In genomic region chr1:36871146-36871971, GRCh38 we compare ENCODE assay signal across 1 cellular context.
TF ChIP-seq lines count a peak whose summit lies in the region.

No MANE protein-coding gene starts in this region.

TF ChIP-seq in HEK293, 187 proteins besides CTCF, POLR2A, EP300 and RAD21 (continued from another document):
- TF ChIP-seq ATF2 (tag by site-specific recombination; IDR thresholded peaks at IDR 0.05; ENCODE audit: low read depth) (0 out of 2 replicates have a peak, but pooled peaks have one; percentile 30), ZIC2 (tag by site-specific recombination; IDR thresholded peaks at IDR 0.05) (peak; percentile 99), ZNF48 (tag by site-specific recombination; IDR thresholded peaks at IDR 0.05) (no peak), ZNF202 (tag by site-specific recombination; IDR thresholded peaks at IDR 0.05; ENCODE audit: borderline replicate concordance) (no peak), ZNF561 (tag by site-specific recombination; IDR thresholded peaks at IDR 0.05; ENCODE audit: borderline replicate concordance) (peak; percentile 98), PBX3 (CRISPR knock-in tag; IDR thresholded peaks at IDR 0.05) (no peak), ZNF76 (tag by site-specific recombination; IDR thresholded peaks at IDR 0.05; ENCODE audit: borderline replicate concordance, low read depth) (no peak), ZNF138 (tag by site-specific recombination; IDR thresholded peaks at IDR 0.05; ENCODE audit: borderline replicate concordance) (no peak), ZNF600 (tag by site-specific recombination; IDR thresholded peaks at IDR 0.05) (peak; percentile 80), ZNF548 (tag by site-specific recombination; IDR thresholded peaks at IDR 0.05) (no peak), ZNF747 (tag by site-specific recombination; IDR thresholded peaks at IDR 0.05) (no peak), ZBTB17 (tag by site-specific recombination; IDR thresholded peaks at IDR 0.05) (no peak), ZNF791 (tag by site-specific recombination; IDR thresholded peaks at IDR 0.05) (no peak), FEZF1 (tag by site-specific recombination; IDR thresholded peaks at IDR 0.05) (no peak), ZNF114 (tag by site-specific recombination; IDR thresholded peaks at IDR 0.05) (no peak), ZNF341 (tag by site-specific recombination; IDR thresholded peaks at IDR 0.05; ENCODE audit: low read depth) (peak; percentile 14; the same call in 1 of the 2 replicates), SP3 (tag by site-specific recombination; IDR thresholded peaks at IDR 0.05) (no peak), ZNF488 (tag by site-specific recombination; IDR thresholded peaks at IDR 0.05) (no peak), ZNF610 (tag by site-specific recombination; IDR thresholded peaks at IDR 0.05; ENCODE audit: borderline replicate concordance) (no peak), KLF8 (tag by site-specific recombination; IDR thresholded peaks at IDR 0.05) (no peak), ZBTB8A (tag by site-specific recombination; IDR thresholded peaks at IDR 0.05) (peak; percentile 35), ZNF121 (tag by site-specific recombination; IDR thresholded peaks at IDR 0.05) (no peak), ZEB2 (tag by site-specific recombination; IDR thresholded peaks at IDR 0.05) (no peak), ZNF266 (tag by site-specific recombination; IDR thresholded peaks at IDR 0.05; ENCODE audit: low read depth) (no peak), ZNF518A (tag by site-specific recombination; conservative IDR thresholded peaks at IDR 0.05; ENCODE audit: low read depth) (no peak), ZNF10 (tag by site-specific recombination; IDR thresholded peaks at IDR 0.05) (no peak), ZNF335 (tag by site-specific recombination; conservative IDR thresholded peaks at IDR 0.05) (no peak), GFI1B (tag by site-specific recombination; IDR thresholded peaks at IDR 0.05) (peak; percentile 42; the same call in 1 of the 2 replicates), TSHZ1 (tag by site-specific recombination; IDR thresholded peaks at IDR 0.05; ENCODE audit: borderline replicate concordance) (no peak), ZFP37 (tag by site-specific recombination; IDR thresholded peaks at IDR 0.05) (no peak), ZNF157 (tag by site-specific recombination; IDR thresholded peaks at IDR 0.05) (no peak), ZNF473 (tag by site-specific recombination; IDR thresholded peaks at IDR 0.05) (no peak), ZNF350 (tag by site-specific recombination; IDR thresholded peaks at IDR 0.05) (no peak), ZNF664 (tag by site-specific recombination; IDR thresholded peaks at IDR 0.05) (no peak), KLF17 (tag by site-specific recombination; IDR thresholded peaks at IDR 0.05) (no peak), ZNF645 (tag by site-specific recombination; IDR thresholded peaks at IDR 0.05) (no peak), ZNF16 (tag by site-specific recombination; IDR thresholded peaks at IDR 0.05; ENCODE audit: low read depth) (no peak), ZNF280C (tag by site-specific recombination; IDR thresholded peaks at IDR 0.05) (no peak), ZFHX2 (tag by site-specific recombination; conservative IDR thresholded peaks at IDR 0.05) (peak; percentile 72)
